In the genomic region with DNA sequence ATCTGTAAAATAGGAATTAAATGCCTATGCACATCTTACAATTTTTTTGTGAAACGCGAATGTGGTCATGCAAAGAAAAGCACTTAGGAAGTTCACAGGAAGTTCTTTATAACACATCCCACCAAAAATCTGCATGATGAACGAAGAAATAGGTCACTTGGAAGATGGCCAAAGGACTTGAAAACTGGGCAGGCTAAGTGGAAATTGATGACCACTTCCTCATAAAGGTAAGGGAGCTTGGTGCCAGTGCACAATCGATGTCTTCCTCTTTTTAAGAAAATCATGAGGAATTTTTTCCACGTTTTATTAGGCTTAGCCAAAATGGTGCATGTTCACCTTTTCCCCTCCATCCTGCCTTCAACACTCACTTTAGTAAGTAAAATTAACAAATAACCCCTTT, we compare ENCODE assay signal across 19 cellular contexts. TPM values are rescaled to one million over a fixed set of nuclear protein-coding genes. Genes with fewer than 3 reads are reported as not detected.
DNase-seq lines count a peak whose midpoint lies in the region; ATAC-seq and TF ChIP-seq lines count a peak whose summit lies in the region.
"Had no signal": no experiment of that assay in that cellular context is flagged by ENCODE, and none has a peak within 500 bp of the region (broad histone marks: within the 10 kb centered on the region; RNA-seq: fewer than 3 reads in every experiment).

No MANE protein-coding gene starts in this region.

- H3K36me3 Mint-ChIP-seq in natural killer cell (no peaks in the 10 kb centered on the region), mesothelial cell of epicardium (no peaks in the 10 kb centered on the region)
- H3K36me3 Mint-ChIP-seq in natural killer cell treated with Interleukin-12 subunit alpha and Interleukin-12 subunit beta and Interleukin-15 and Interleukin-18, amount 100 ng/mL, for 72 hours = peaks cover 4% of the 10 kb centered on the region

- H3K27me3 Mint-ChIP-seq in natural killer cell (ENCODE audit: low read depth in 2 of 2) = no peaks in the 10 kb centered on the region
- H3K27me3 Mint-ChIP-seq in natural killer cell treated with Interleukin-12 subunit alpha and Interleukin-12 subunit beta and Interleukin-15 and Interleukin-18, amount 100 ng/mL, for 72 hours = no peaks in the 10 kb centered on the region
- no peaks in the 10 kb centered on the region for H3K27me3 Mint-ChIP-seq in mesothelial cell of epicardium (ENCODE audit: low read depth)
- H3K27me3 Mint-ChIP-seq: CD8-positive, alpha-beta memory T cell had no signal

- no peak overlapping the region for H3K27ac ChIP-seq in mammary epithelial cell (ENCODE audit: insufficient read depth, low read depth, low read length)
- H3K27ac ChIP-seq: A549, GM23248, HL-60 had no signal

- H3K9ac ChIP-seq in mammary epithelial cell (ENCODE audit: insufficient read depth, low read length) = no peak overlapping the region
- H3K9ac ChIP-seq: GM23248 had no signal

- dilution Hi-C loops in mammary epithelial cell (cut with HindIII; ENCODE audit: low sequenced_read_pairs) = no loop called here

- H2AFZ ChIP-seq in mammary epithelial cell (ENCODE audit: low read depth, low read length) = no peak overlapping the region
- H2AFZ ChIP-seq: GM23248 had no signal

- H3K79me2 ChIP-seq in mammary epithelial cell (ENCODE audit: insufficient read depth, low read length) = no peaks in the 10 kb centered on the region

- no peak overlapping the region for H3K27ac Mint-ChIP-seq in natural killer cell
- H3K27ac Mint-ChIP-seq in natural killer cell treated with Interleukin-12 subunit alpha and Interleukin-12 subunit beta and Interleukin-15 and Interleukin-18, amount 100 ng/mL, for 72 hours = no peak overlapping the region
- no peak overlapping the region for H3K27ac Mint-ChIP-seq in mesothelial cell of epicardium
- H3K27ac Mint-ChIP-seq: CD8-positive, alpha-beta memory T cell had no signal

- peak overlapping the region; percentile 29 for H3K4me3 Mint-ChIP-seq in natural killer cell
- H3K4me3 Mint-ChIP-seq in natural killer cell treated with Interleukin-12 subunit alpha and Interleukin-12 subunit beta and Interleukin-15 and Interleukin-18, amount 100 ng/mL, for 72 hours = no peak overlapping the region
- no peak overlapping the region for H3K4me3 Mint-ChIP-seq in mesothelial cell of epicardium
- H3K4me3 Mint-ChIP-seq: CD8-positive, alpha-beta memory T cell had no signal

- H3K4me1 Mint-ChIP-seq in natural killer cell (no peaks in the 10 kb centered on the region), mesothelial cell of epicardium (no peaks in the 10 kb centered on the region)
- H3K4me1 Mint-ChIP-seq in natural killer cell treated with Interleukin-12 subunit alpha and Interleukin-12 subunit beta and Interleukin-15 and Interleukin-18, amount 100 ng/mL, for 72 hours (ENCODE audit: low read depth in 2 of 2) = peaks cover 0 to 2% of the 10 kb centered on the region in 2 donors

- H4K20me1 ChIP-seq in mammary epithelial cell (ENCODE audit: insufficient read depth, low read length) = no peaks in the 10 kb centered on the region

- in situ Hi-C loops in mammary epithelial cell (cut with MboI; ENCODE audit: low sequenced_read_pairs in 2 of 2) = no loop called here

- TF ChIP-seq CTCF in natural killer cell (IDR thresholded peaks at IDR 0.05) = no peak
- no peak for TF ChIP-seq CTCF in mammary epithelial cell (conservative IDR thresholded peaks at IDR 0.05 in 1 of 2, IDR thresholded peaks at IDR 0.05 in 1 of 2; ENCODE audit: extremely low read depth in 1 of 2, insufficient read depth in 1 of 2, low read depth in 1 of 2, low read length in 2 of 2)
- TF ChIP-seq CTCF in mesothelial cell of epicardium (IDR thresholded peaks at IDR 0.05; ENCODE audit: unreplicated experiment) = no peak

- H3K4me2 ChIP-seq in mammary epithelial cell (ENCODE audit: insufficient read depth, low read depth, low read length) = no peak overlapping the region
- H3K4me2 ChIP-seq: A549 had no signal

- CTCF ChIA-PET in mammary epithelial cell (lab: Charles Lee; ENCODE audit: low non-redundant PET) = no interaction called here

- 96% methylated on average over 5 of the region's 5 CpGs for WGBS in mammary epithelial cell (ENCODE audit: low coverage, missing lambda C conversion rate)

- intact Hi-C loops in natural killer cell (cut with micrococcal nuclease) (no loop called here), mammary epithelial cell (cut with micrococcal nuclease) (no loop called here)

- H3K9me3 Mint-ChIP-seq in natural killer cell (no peaks in the 10 kb centered on the region), mesothelial cell of epicardium (no peaks in the 10 kb centered on the region)
- no peaks in the 10 kb centered on the region for H3K9me3 Mint-ChIP-seq in natural killer cell treated with Interleukin-12 subunit alpha and Interleukin-12 subunit beta and Interleukin-15 and Interleukin-18, amount 100 ng/mL, for 72 hours
- H3K9me3 Mint-ChIP-seq: CD8-positive, alpha-beta memory T cell had no signal

- no peaks in the 10 kb centered on the region for H3K9me3 ChIP-seq in mammary epithelial cell (replicated peaks; ENCODE audit: insufficient read depth, low read length)
- H3K9me3 ChIP-seq: A549, BE2C, Caco-2 had no signal

- no peaks in the 10 kb centered on the region for H3K4me1 ChIP-seq in mammary epithelial cell (ENCODE audit: insufficient read depth, low read length)
- H3K4me1 ChIP-seq: A549, Caco-2 had no signal

- no peak for ATAC-seq in natural killer cell
- no peak for ATAC-seq in natural killer cell treated with Interleukin-12 subunit alpha and Interleukin-12 subunit beta and Interleukin-15 and Interleukin-18, amount 100 ng/mL, for 72 hours
- ATAC-seq: A549, HCT116 had no signal

- H3K27me3 ChIP-seq in mammary epithelial cell (ENCODE audit: insufficient read depth, low read length) = no peaks in the 10 kb centered on the region
- H3K27me3 ChIP-seq: BE2C had no signal

- DNase-seq in NCI-H510A treated with DMSO at 0.1 percent for 48 hours (lab: John Stamatoyannopoulos, UW) (peak; percentile 18), NCI-H510A (lab: John Stamatoyannopoulos, UW) (no peak), natural killer cell (no peak), RPMI8226 (peak; percentile 4), lung microvascular endothelial cell (ENCODE audit: low read depth in 2 of 2) (peak; percentile 25 to 53), mammary epithelial cell (no peak), mesothelial cell of epicardium (ENCODE audit: low spot score in 2 of 2, unreplicated experiment in 2 of 2) (no peak)
- no peak for DNase-seq in natural killer cell treated with Interleukin-12 subunit alpha and Interleukin-12 subunit beta and Interleukin-15 and Interleukin-18, amount 100 ng/mL, for 72 hours (ENCODE audit: low spot score)
- DNase-seq: BE2C; Caco-2; CD8-positive, alpha-beta memory T cell; DMS79 treated with DMSO at 0.1 percent for 48 hours; EL; GM23248; IMR-90 had no signal

- H3K36me3 ChIP-seq in mammary epithelial cell (ENCODE audit: insufficient read depth, low read length) = no peaks in the 10 kb centered on the region
- H3K36me3 ChIP-seq: BE2C had no signal

- BruUV-seq in mammary epithelial cell (replicated peaks; lab: Mats Ljungman, UMichigan) = no TSS peak

- H3K4me3 ChIP-seq in mammary epithelial cell (replicated peaks in 1 of 3; ENCODE audit: insufficient read depth in 1 of 3, low read depth in 2 of 3, low read length in 3 of 3) = no peak overlapping the region
- H3K4me3 ChIP-seq: A549, GM23248 had no signal

RNA-seq across cellular contexts. Expression of a gene that starts 8.2 kb away (rescaled TPM):
- total RNA-seq in natural killer cell (not detected), lung microvascular endothelial cell (not detected in 2 replicates), mammary epithelial cell (under 1 TPM in 1 of 2 donors, not detected in 1; 0.17 TPM), mesothelial cell of epicardium (0.29 TPM in 1 of 3 replicates, not detected in the others)
- total RNA-seq in natural killer cell treated with Interleukin-12 subunit alpha and Interleukin-12 subunit beta and Interleukin-15 and Interleukin-18, amount 100 ng/mL, for 72 hours = not detected
- polyA plus RNA-seq in mammary epithelial cell = not detected
- not detected for polyA minus RNA-seq in mammary epithelial cell
- total RNA-seq: Caco-2; CD8-positive, alpha-beta memory T cell; GM23248; IMR-90 had no signal
- polyA plus RNA-seq: A549, AG04450, IMR-90 had no signal

RNA-seq across cellular contexts. Expression of a gene that starts 37.2 kb away (rescaled TPM):
- total RNA-seq in natural killer cell (10 to 100 TPM in 2 of 3 donors, 1 to 10 TPM in 1; 8.7 to 13.5 (median 12.5) TPM), lung microvascular endothelial cell (19.6 and 24.8 TPM in 2 replicates), mammary epithelial cell (10 to 100 TPM; 19.5 to 20.0 TPM), mesothelial cell of epicardium (20.5 to 25.1 TPM (median 22.3 TPM) in 3 replicates)
- total RNA-seq in natural killer cell treated with Interleukin-12 subunit alpha and Interleukin-12 subunit beta and Interleukin-15 and Interleukin-18, amount 100 ng/mL, for 72 hours = 10 to 100 TPM; 10.2 to 14.7 TPM
- 16.4 TPM for polyA plus RNA-seq in mammary epithelial cell
- polyA minus RNA-seq in mammary epithelial cell = 5.7 TPM

Comparison
In these comparisons a context has a peak if more than half of its experiments do, and no peak if none do; other contexts are left out.
1. DNase-seq: peak in NCI-H510A treated with DMSO at 0.1 percent for 48 hours (single experiment), RPMI8226 (single experiment) and lung microvascular endothelial cell (2 of 2); none in NCI-H510A (single experiment), natural killer cell (single experiment), natural killer cell treated with Interleukin-12 subunit alpha and Interleukin-12 subunit beta and Interleukin-15 and Interleukin-18, amount 100 ng/mL, for 72 hours (single experiment), mammary epithelial cell (single experiment) and mesothelial cell of epicardium (0 of 2).